Comparison of ENCODE assay signal across 11 cellular contexts in the genomic region with DNA sequence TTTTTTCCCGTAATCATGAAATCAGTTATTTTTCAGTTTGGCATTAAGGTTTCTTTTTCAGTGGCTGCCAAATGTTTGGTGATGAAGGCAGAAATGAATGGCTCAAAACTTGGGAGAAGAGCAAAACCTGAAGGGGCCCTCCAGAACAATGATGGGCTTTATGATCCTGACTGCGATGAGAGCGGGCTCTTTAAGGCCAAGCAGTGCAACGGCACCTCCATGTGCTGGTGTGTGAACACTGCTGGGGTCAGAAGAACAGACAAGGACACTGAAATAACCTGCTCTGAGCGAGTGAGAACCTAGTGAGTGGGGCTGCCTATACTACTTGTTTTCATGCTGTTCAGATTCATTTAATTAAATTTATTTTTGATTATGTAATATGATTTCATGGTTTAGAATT. TPM values are rescaled to one million over a fixed set of nuclear protein-coding genes. Genes with fewer than 3 reads are reported as not detected.
A peak's percentile ranks its signal among the peaks of the same experiment; 100 is the strongest.
DNase-seq lines count a peak whose midpoint lies in the region; ATAC-seq and TF ChIP-seq lines count a peak whose summit lies in the region.
"Had no signal": no experiment of that assay in that cellular context is flagged by ENCODE, and none has a peak within 500 bp of the region (broad histone marks: within the 10 kb centered on the region; RNA-seq: fewer than 3 reads in every experiment).

No MANE protein-coding gene starts in this region.

- DNase-seq in GM06990 (ENCODE audit: extremely low read depth, insufficient read length): no peak
- peak; percentile 9 for DNase-seq in NCI-H510A treated with DMSO at 0.1 percent for 48 hours (lab: John Stamatoyannopoulos, UW)
- peak; percentile 66 for DNase-seq in endodermal cell
- DNase-seq in neural progenitor cell (ENCODE audit: low spot score): peak; percentile 41
- no peak for DNase-seq in natural killer cell
- no peak for DNase-seq in stimulated activated CD4-positive, alpha-beta T cell treated with anti-CD3 and anti-CD28 coated beads, Interleukin-2, amount 100 ng/mL, for 48 hours
- DNase-seq: GF-D8, Karpas-422, SIG-M5 had no signal

- H3K27me3 Mint-ChIP-seq in endodermal cell (ENCODE audit: insufficient read depth): no peaks in the 10 kb centered on the region
- peaks cover 10% of the 10 kb centered on the region for H3K27me3 Mint-ChIP-seq in neural progenitor cell (ENCODE audit: insufficient read depth, low read depth)
- H3K27me3 Mint-ChIP-seq in natural killer cell (ENCODE audit: low read depth in 2 of 2): peaks cover 12 to 23% of the 10 kb centered on the region in 2 donors

- TF ChIP-seq CTCF in GM06990 (IDR thresholded peaks at IDR 0.05; ENCODE audit: insufficient read depth, low read length, poor library complexity, severe bottlenecking) (peak; percentile 3), endodermal cell (conservative IDR thresholded peaks at IDR 0.05) (peak; percentile 65), neural progenitor cell (IDR thresholded peaks at IDR 0.05) (peak; percentile 36), natural killer cell (IDR thresholded peaks at IDR 0.05) (no peak), gastroesophageal sphincter (IDR thresholded peaks at IDR 0.05) (no peak)

- intact Hi-C loops in natural killer cell (cut with micrococcal nuclease): no loop called here

- H3K9me3 Mint-ChIP-seq in endodermal cell (no peaks in the 10 kb centered on the region), neural progenitor cell (peaks cover under 1% of the 10 kb centered on the region), natural killer cell (no peaks in the 10 kb centered on the region)
- H3K9me3 Mint-ChIP-seq: memory B cell had no signal

- H3K27ac Mint-ChIP-seq in endodermal cell (peak overlapping the region; percentile 58), neural progenitor cell (no peak overlapping the region), natural killer cell (no peak overlapping the region)
- H3K27ac Mint-ChIP-seq: memory B cell had no signal

- peak overlapping the region; percentile 26 for H3K4me3 Mint-ChIP-seq in endodermal cell
- H3K4me3 Mint-ChIP-seq in neural progenitor cell: no peak overlapping the region
- no peak overlapping the region for H3K4me3 Mint-ChIP-seq in natural killer cell
- H3K4me3 Mint-ChIP-seq: memory B cell had no signal

- H3K36me3 Mint-ChIP-seq in endodermal cell (ENCODE audit: low read depth) (peaks cover 75% of the 10 kb centered on the region), neural progenitor cell (no peaks in the 10 kb centered on the region), natural killer cell (no peaks in the 10 kb centered on the region)
- H3K36me3 Mint-ChIP-seq: memory B cell had no signal

- ATAC-seq in natural killer cell (no peak), gastroesophageal sphincter (no peak)

- H3K9me3 ChIP-seq in endodermal cell (ENCODE audit: control insufficient read depth, low read length) (peaks cover 9% of the 10 kb centered on the region), neural progenitor cell (ENCODE audit: low read depth) (no peaks in the 10 kb centered on the region), gastroesophageal sphincter (no peaks in the 10 kb centered on the region)

- peaks cover 20% of the 10 kb centered on the region for H3F3A ChIP-seq in neural progenitor cell (ENCODE audit: low read depth)

- H3K9ac ChIP-seq in endodermal cell (ENCODE audit: extremely low read depth, low read length, poor library complexity, severe bottlenecking) (no peak overlapping the region), neural progenitor cell (no peak overlapping the region)

- no peak for TF ChIP-seq POLR2A in gastroesophageal sphincter (IDR thresholded peaks at IDR 0.05)

- no peak overlapping the region for H2AFZ ChIP-seq in neural progenitor cell (replicated peaks)

- no peak for TF ChIP-seq EP300 in gastroesophageal sphincter (IDR thresholded peaks at IDR 0.05)

- no peaks in the 10 kb centered on the region for H4K20me1 ChIP-seq in neural progenitor cell (ENCODE audit: low read depth)

- H3K4me3 ChIP-seq in GM06990 (replicated peaks; ENCODE audit: low read depth, low read length) (no peak overlapping the region), endodermal cell (ENCODE audit: low read length) (peak overlapping the region; percentile 14), neural progenitor cell (no peak overlapping the region), gastroesophageal sphincter (no peak overlapping the region)

- H3K27ac ChIP-seq in endodermal cell (ENCODE audit: low read depth, low read length) (no peak overlapping the region), neural progenitor cell (no peak overlapping the region), gastroesophageal sphincter (no peak overlapping the region)

- H3K27me3 ChIP-seq in GM06990 (replicated peaks; ENCODE audit: control insufficient read depth, insufficient read depth, low read length) (no peaks in the 10 kb centered on the region; the same call in 1 of the 2 replicates), endodermal cell (ENCODE audit: control insufficient read depth, insufficient read depth, low read length, poor library complexity, severe bottlenecking) (no peaks in the 10 kb centered on the region), neural progenitor cell (peaks cover 34% of the 10 kb centered on the region), gastroesophageal sphincter (peaks cover 17% of the 10 kb centered on the region)

- peaks cover 3% of the 10 kb centered on the region for H3K4me1 ChIP-seq in endodermal cell (ENCODE audit: control insufficient read depth, insufficient read depth, low read length)
- peaks cover 2% of the 10 kb centered on the region for H3K4me1 ChIP-seq in neural progenitor cell
- peaks cover 0 to 13% (median 11%) of the 10 kb centered on the region in 3 donors for H3K4me1 ChIP-seq in gastroesophageal sphincter

- H3K4me2 ChIP-seq in neural progenitor cell: no peak overlapping the region

- peaks cover 3% of the 10 kb centered on the region for H3K79me2 ChIP-seq in neural progenitor cell (ENCODE audit: low read depth)

- H3K4me1 Mint-ChIP-seq in endodermal cell (peaks cover 24% of the 10 kb centered on the region), neural progenitor cell (peaks cover 10% of the 10 kb centered on the region), natural killer cell (no peaks in the 10 kb centered on the region)
- H3K4me1 Mint-ChIP-seq: memory B cell had no signal

- 65 to 82% methylated on average over 3 to 5 of the region's 5 CpGs for WGBS in endodermal cell (ENCODE audit: insufficient coverage in 1 of 2, insufficient read length in 1 of 2), 2 experiments
- 55 to 58% methylated on average over 2 to 5 of the region's 5 CpGs for WGBS in gastroesophageal sphincter (ENCODE audit: low coverage in 1 of 2), 2 donors

- H3K36me3 ChIP-seq in GM06990 (ENCODE audit: control insufficient read depth, insufficient read depth, low read length) (no peaks in the 10 kb centered on the region), endodermal cell (ENCODE audit: control insufficient read depth, insufficient read depth, low read length) (peaks cover 62% of the 10 kb centered on the region), neural progenitor cell (no peaks in the 10 kb centered on the region), gastroesophageal sphincter (no peaks in the 10 kb centered on the region)

RNA-seq across cellular contexts. Expression of gene EPCAM, which starts 4.6 kb away (rescaled TPM):
- 100 to 1,000 TPM; 523 to 543 TPM for total RNA-seq in endodermal cell
- 76.7 TPM for polyA plus RNA-seq in endodermal cell (2013, experiment 1 of 2)
- 65.5 TPM for polyA plus RNA-seq in endodermal cell (2013, experiment 2 of 2)
- 3.7 and 11.1 TPM in 2 replicates for total RNA-seq in neural progenitor cell (ENCODE audit: low replicate concordance)
- total RNA-seq in natural killer cell: not detected
- 1 to 10 TPM in 1 of 4 donors, under 1 TPM in 1, not detected in 2; 0.54 to 6.1 TPM for total RNA-seq in gastroesophageal sphincter

RNA-seq across cellular contexts. Expression of gene MSH2, which starts 29.2 kb away (rescaled TPM):
- total RNA-seq in endodermal cell: 100 to 1,000 TPM; 126 to 135 TPM
- polyA plus RNA-seq in endodermal cell (2013, experiment 1 of 2): 76.6 TPM
- polyA plus RNA-seq in endodermal cell (2013, experiment 2 of 2): 75.8 TPM
- total RNA-seq in neural progenitor cell (ENCODE audit: low replicate concordance): 92.6 and 134 TPM in 2 replicates
- 10 to 100 TPM; 11.9 to 18.8 (median 15.0) TPM for total RNA-seq in natural killer cell
- total RNA-seq in gastroesophageal sphincter: 10 to 100 TPM in 1 of 4 donors, 1 to 10 TPM in 3; 5.7 to 12.9 (median 8.5) TPM

Comparison
In these comparisons a context has a peak if more than half of its experiments do, and no peak if none do; other contexts are left out.
1. DNase-seq: peak in NCI-H510A treated with DMSO at 0.1 percent for 48 hours (single experiment), endodermal cell (single experiment) and neural progenitor cell (single experiment); none in GM06990 (single experiment), natural killer cell (single experiment) and stimulated activated CD4-positive, alpha-beta T cell treated with anti-CD3 and anti-CD28 coated beads, Interleukin-2, amount 100 ng/mL, for 48 hours (0 of 2).
2. CTCF ChIP-seq: peak in GM06990 (single experiment), endodermal cell (single experiment) and neural progenitor cell (single experiment); none in natural killer cell (single experiment) and gastroesophageal sphincter (0 of 4).
3. RNA of gene EPCAM, which starts 4.6 kb away (total RNA-seq): 523 to 543 TPM in endodermal cell; 3.7 to 11.1 TPM in neural progenitor cell, 0.54 to 6.1 TPM in gastroesophageal sphincter and not detected in natural killer cell; every median in the first group is over 10 times any median in the second.